1 cellular context compared by ENCODE assay signal in the genomic region with DNA sequence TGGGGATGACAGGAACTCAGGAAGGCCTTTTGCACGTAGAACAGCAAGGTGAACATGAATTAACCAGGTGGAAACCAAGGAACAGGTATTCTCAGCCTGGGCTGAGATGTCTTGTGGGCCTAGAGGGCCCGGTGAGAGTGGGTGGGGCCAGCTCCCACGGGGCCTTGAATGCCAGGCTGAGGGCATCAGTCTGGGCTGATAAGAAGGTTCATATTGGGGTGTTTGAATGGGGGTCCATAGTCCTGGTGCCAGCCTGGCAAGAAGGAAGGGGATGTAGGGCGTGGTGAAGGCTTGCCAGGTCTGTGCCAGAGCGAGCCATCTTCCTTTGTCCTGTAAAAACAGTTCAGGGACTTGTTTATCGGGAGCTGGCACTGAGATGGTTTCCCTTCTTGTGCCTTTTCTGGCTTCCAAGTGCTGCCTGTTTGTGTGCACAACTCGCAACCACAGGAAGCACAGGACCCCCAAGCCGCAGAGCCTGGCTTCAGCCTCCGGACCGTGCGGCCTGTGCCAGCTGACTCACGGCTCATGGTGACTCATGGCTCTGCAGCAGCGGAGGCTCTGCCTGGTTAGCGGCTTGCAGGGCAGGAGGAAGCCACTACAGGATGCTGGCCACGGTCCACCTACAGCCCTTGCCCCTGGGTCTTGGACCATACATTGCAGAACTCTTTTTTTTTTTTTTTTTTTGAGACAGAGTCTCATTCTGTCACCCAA.
TF ChIP-seq lines count a peak whose summit lies in the region.

No MANE protein-coding gene starts in this region.

TF ChIP-seq in HepG2, 621 proteins besides CTCF, POLR2A, EP300 and RAD21 (continued from another document):
- TF ChIP-seq HCFC1 (IDR thresholded peaks at IDR 0.05; ENCODE audit: low read depth, low read length), result no peak
- TF ChIP-seq ZNF674 (CRISPR knock-in tag; IDR thresholded peaks at IDR 0.05; ENCODE audit: low read depth), result no peak
- TF ChIP-seq, protein P1, sequence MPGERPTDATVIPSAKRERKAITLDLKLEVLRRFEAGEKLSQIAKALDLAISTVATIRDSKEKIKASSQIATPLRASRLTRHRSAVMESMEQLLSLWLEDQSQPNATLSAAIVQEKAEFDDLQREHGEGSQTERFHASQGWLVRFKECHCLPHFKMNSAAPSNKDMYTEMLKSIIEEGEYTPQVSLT (CRISPR knock-in tag; IDR thresholded peaks at IDR 0.05; ENCODE audit: borderline replicate concordance, low read depth), result no peak
- TF ChIP-seq, protein P2, sequence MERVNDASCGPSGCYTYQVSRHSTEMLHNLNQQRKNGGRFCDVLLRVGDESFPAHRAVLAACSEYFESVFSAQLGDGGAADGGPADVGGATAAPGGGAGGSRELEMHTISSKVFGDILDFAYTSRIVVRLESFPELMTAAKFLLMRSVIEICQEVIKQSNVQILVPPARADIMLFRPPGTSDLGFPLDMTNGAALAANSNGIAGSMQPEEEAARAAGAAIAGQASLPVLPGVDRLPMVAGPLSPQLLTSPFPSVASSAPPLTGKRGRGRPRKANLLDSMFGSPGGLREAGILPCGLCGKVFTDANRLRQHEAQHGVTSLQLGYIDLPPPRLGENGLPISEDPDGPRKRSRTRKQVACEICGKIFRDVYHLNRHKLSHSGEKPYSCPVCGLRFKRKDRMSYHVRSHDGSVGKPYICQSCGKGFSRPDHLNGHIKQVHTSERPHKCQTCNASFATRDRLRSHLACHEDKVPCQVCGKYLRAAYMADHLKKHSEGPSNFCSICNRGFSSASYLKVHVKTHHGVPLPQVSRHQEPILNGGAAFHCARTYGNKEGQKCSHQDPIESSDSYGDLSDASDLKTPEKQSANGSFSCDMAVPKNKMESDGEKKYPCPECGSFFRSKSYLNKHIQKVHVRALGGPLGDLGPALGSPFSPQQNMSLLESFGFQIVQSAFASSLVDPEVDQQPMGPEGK (CRISPR knock-in tag; IDR thresholded peaks at IDR 0.05), result no peak
- TF ChIP-seq, protein P3, sequence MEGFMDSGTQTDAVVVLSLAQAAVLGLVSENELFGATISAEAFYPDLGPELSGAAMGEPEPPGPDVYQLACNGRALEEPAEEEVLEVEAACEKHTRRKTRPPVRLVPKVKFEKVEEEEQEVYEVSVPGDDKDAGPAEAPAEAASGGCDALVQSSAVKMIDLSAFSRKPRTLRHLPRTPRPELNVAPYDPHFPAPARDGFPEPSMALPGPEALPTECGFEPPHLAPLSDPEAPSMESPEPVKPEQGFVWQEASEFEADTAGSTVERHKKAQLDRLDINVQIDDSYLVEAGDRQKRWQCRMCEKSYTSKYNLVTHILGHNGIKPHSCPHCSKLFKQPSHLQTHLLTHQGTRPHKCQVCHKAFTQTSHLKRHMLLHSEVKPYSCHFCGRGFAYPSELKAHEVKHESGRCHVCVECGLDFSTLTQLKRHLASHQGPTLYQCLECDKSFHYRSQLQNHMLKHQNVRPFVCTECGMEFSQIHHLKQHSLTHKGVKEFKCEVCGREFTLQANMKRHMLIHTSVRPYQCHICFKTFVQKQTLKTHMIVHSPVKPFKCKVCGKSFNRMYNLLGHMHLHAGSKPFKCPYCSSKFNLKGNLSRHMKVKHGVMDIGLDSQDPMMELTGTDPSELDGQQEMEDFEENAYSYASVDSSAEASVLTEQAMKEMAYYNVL (CRISPR knock-in tag; IDR thresholded peaks at IDR 0.05; ENCODE audit: borderline replicate concordance), result no peak
- TF ChIP-seq FOXO1 (CRISPR knock-in tag; IDR thresholded peaks at IDR 0.05), result no peak
- TF ChIP-seq SAP130 (CRISPR knock-in tag; IDR thresholded peaks at IDR 0.05; ENCODE audit: low read depth), result peak; percentile 89
- TF ChIP-seq SRF (IDR thresholded peaks at IDR 0.05; ENCODE audit: low read depth, low read length), result no peak
- TF ChIP-seq HMG20A (CRISPR knock-in tag; IDR thresholded peaks at IDR 0.05; ENCODE audit: borderline replicate concordance), result no peak
- no peak for TF ChIP-seq SETDB1 (CRISPR knock-in tag; IDR thresholded peaks at IDR 0.05; ENCODE audit: borderline replicate concordance)
- TF ChIP-seq NR3C1 (CRISPR knock-in tag; IDR thresholded peaks at IDR 0.05), result no peak
- TF ChIP-seq, protein P4, sequence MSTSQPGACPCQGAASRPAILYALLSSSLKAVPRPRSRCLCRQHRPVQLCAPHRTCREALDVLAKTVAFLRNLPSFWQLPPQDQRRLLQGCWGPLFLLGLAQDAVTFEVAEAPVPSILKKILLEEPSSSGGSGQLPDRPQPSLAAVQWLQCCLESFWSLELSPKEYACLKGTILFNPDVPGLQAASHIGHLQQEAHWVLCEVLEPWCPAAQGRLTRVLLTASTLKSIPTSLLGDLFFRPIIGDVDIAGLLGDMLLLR (CRISPR knock-in tag; IDR thresholded peaks at IDR 0.05), result no peak
- TF ChIP-seq, protein P5, sequence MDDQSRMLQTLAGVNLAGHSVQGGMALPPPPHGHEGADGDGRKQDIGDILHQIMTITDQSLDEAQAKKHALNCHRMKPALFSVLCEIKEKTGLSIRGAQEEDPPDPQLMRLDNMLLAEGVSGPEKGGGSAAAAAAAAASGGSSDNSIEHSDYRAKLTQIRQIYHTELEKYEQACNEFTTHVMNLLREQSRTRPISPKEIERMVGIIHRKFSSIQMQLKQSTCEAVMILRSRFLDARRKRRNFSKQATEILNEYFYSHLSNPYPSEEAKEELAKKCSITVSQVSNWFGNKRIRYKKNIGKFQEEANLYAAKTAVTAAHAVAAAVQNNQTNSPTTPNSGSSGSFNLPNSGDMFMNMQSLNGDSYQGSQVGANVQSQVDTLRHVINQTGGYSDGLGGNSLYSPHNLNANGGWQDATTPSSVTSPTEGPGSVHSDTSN (CRISPR knock-in tag; IDR thresholded peaks at IDR 0.05; ENCODE audit: borderline replicate concordance), result no peak
- TF ChIP-seq ZSCAN25 (CRISPR knock-in tag; IDR thresholded peaks at IDR 0.05), result no peak
- no peak for TF ChIP-seq ZNF558 (CRISPR knock-in tag; IDR thresholded peaks at IDR 0.05; ENCODE audit: borderline replicate concordance)
- peak; percentile 72 for TF ChIP-seq ZNF292 (CRISPR knock-in tag; IDR thresholded peaks at IDR 0.05; ENCODE audit: borderline replicate concordance, low read depth)
- TF ChIP-seq MBNL3 (CRISPR knock-in tag; conservative IDR thresholded peaks at IDR 0.05), result no peak
- TF ChIP-seq SIN3A (IDR thresholded peaks at IDR 0.05; ENCODE audit: borderline replicate concordance, low read depth, low read length), result peak; percentile 34; the same call in 1 of the 2 replicates
- TF ChIP-seq, protein P6, sequence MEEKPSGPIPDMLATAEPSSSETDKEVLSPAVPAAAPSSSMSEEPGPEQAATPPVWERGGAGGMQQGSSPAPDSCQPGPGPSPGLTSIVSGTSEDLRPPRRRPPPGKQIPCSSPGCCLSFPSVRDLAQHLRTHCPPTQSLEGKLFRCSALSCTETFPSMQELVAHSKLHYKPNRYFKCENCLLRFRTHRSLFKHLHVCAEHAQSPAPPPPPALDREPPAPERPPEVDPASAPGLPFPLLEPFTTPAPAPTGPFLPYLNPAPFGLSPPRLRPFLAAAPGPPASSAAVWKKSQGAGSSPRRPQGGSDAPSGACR (CRISPR knock-in tag; IDR thresholded peaks at IDR 0.05), result no peak
- TF ChIP-seq ZFP41 (CRISPR knock-in tag; IDR thresholded peaks at IDR 0.05; ENCODE audit: borderline replicate concordance), result no peak
- no peak for TF ChIP-seq ZNF678 (CRISPR knock-in tag; IDR thresholded peaks at IDR 0.05)
- no peak for TF ChIP-seq ZSCAN29 (CRISPR knock-in tag; conservative IDR thresholded peaks at IDR 0.05)
- TF ChIP-seq ZFP36L1 (CRISPR knock-in tag; IDR thresholded peaks at IDR 0.05), result no peak
- TF ChIP-seq FOXP1 (IDR thresholded peaks at IDR 0.05), result no peak
- no peak for TF ChIP-seq FOXP1 (CRISPR knock-in tag; IDR thresholded peaks at IDR 0.05)
- TF ChIP-seq MTA3 (CRISPR knock-in tag; IDR thresholded peaks at IDR 0.05), result no peak
- TF ChIP-seq, protein P7, sequence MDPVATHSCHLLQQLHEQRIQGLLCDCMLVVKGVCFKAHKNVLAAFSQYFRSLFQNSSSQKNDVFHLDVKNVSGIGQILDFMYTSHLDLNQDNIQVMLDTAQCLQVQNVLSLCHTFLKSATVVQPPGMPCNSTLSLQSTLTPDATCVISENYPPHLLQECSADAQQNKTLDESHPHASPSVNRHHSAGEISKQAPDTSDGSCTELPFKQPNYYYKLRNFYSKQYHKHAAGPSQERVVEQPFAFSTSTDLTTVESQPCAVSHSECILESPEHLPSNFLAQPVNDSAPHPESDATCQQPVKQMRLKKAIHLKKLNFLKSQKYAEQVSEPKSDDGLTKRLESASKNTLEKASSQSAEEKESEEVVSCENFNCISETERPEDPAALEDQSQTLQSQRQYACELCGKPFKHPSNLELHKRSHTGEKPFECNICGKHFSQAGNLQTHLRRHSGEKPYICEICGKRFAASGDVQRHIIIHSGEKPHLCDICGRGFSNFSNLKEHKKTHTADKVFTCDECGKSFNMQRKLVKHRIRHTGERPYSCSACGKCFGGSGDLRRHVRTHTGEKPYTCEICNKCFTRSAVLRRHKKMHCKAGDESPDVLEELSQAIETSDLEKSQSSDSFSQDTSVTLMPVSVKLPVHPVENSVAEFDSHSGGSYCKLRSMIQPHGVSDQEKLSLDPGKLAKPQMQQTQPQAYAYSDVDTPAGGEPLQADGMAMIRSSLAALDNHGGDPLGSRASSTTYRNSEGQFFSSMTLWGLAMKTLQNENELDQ (CRISPR knock-in tag; IDR thresholded peaks at IDR 0.05; ENCODE audit: borderline replicate concordance), result no peak
- TF ChIP-seq YY1 (IDR thresholded peaks at IDR 0.05; ENCODE audit: insufficient read depth, insufficient replicate concordance, low read depth, low read length), result peak; percentile 33
- TF ChIP-seq, protein P8, sequence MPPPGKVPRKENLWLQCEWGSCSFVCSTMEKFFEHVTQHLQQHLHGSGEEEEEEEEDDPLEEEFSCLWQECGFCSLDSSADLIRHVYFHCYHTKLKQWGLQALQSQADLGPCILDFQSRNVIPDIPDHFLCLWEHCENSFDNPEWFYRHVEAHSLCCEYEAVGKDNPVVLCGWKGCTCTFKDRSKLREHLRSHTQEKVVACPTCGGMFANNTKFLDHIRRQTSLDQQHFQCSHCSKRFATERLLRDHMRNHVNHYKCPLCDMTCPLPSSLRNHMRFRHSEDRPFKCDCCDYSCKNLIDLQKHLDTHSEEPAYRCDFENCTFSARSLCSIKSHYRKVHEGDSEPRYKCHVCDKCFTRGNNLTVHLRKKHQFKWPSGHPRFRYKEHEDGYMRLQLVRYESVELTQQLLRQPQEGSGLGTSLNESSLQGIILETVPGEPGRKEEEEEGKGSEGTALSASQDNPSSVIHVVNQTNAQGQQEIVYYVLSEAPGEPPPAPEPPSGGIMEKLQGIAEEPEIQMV (CRISPR knock-in tag; IDR thresholded peaks at IDR 0.05; ENCODE audit: low read depth), result no peak
- TF ChIP-seq ZNF547 (CRISPR knock-in tag; IDR thresholded peaks at IDR 0.05), result no peak
- no peak for TF ChIP-seq BCL6 (CRISPR knock-in tag; IDR thresholded peaks at IDR 0.05)
- peak; percentile 42; the same call in 1 of the 2 replicates for TF ChIP-seq ZNF331 (CRISPR knock-in tag; IDR thresholded peaks at IDR 0.05)
- no peak for TF ChIP-seq ZNF296 (CRISPR knock-in tag; conservative IDR thresholded peaks at IDR 0.05)
